Comparison of ENCODE assay signal across 8 cellular contexts in genomic region chr12:32755654-32756475, GRCh38. TPM values are rescaled to one million over a fixed set of nuclear protein-coding genes. Genes with fewer than 3 reads are reported as not detected.
DNase-seq lines count a peak whose midpoint lies in the region; ATAC-seq and TF ChIP-seq lines count a peak whose summit lies in the region.

Gene YARS2, minus strand, starts transcription at chr12:32755897. Its CDS starts 23 bp downstream, at chr12:32755874.

- H3K27me3 ChIP-seq in BLaER1 (no peaks in the 10 kb centered on the region), left lung (peaks cover 0 to 9% of the 10 kb centered on the region in 2 donors)

- H3K27ac Mint-ChIP-seq in activated CD4-positive, alpha-beta T cell treated with anti-CD3 and anti-CD28 coated beads, Interleukin-2, amount 10 ng/mL, durations not matched to agents 7 days and 5 days: peak within 1 kb of the TSS; percentile 88

- CTCF ChIA-PET in activated CD4-positive, alpha-beta T cell treated with anti-CD3 and anti-CD28 coated beads, Interleukin-2, amount 10 ng/mL, durations not matched to agents 7 days and 5 days (lab: Charles Lee): interaction anchor here (0.6 to 2.5 kb wide), 39 partner anchors 8 to 1267 kb away, joined by 3 to 20 read pairs (median 3); partner anchors contain the start of genes ALG10, BICD1 and DNM1L

- H3K9me3 Mint-ChIP-seq in activated CD4-positive, alpha-beta T cell treated with anti-CD3 and anti-CD28 coated beads, Interleukin-2, amount 10 ng/mL, durations not matched to agents 7 days and 5 days: no peaks in the 10 kb centered on the region

- H3K4me3 ChIP-seq in BLaER1 (peak within 1 kb of the TSS; percentile 97), left lung (peak within 1 kb of the TSS; percentile 76 to 85)

- TF ChIP-seq CTCF in left lung (IDR thresholded peaks at IDR 0.05): peak; percentile 64 to 75

- H3K4me2 ChIP-seq in BLaER1: peak within 1 kb of the TSS; percentile 90

- POLR2A ChIA-PET in activated CD4-positive, alpha-beta T cell treated with anti-CD3 and anti-CD28 coated beads, Interleukin-2, amount 10 ng/mL, durations not matched to agents 7 days and 5 days (lab: Charles Lee): interaction anchor here (0.6 kb wide), 1 partner anchor 1430 kb away, joined by 3 read pairs; the partner anchor contains the start of gene SINHCAF

- no peaks in the 10 kb centered on the region for H3K9me3 ChIP-seq in BLaER1
- H3K9me3 ChIP-seq in left lung: no peaks in the 10 kb centered on the region

- peak within 1 kb of the TSS; percentile 92 for H3K4me3 Mint-ChIP-seq in activated CD4-positive, alpha-beta T cell treated with anti-CD3 and anti-CD28 coated beads, Interleukin-2, amount 10 ng/mL, durations not matched to agents 7 days and 5 days

- ATAC-seq in HG03469 (IDR thresholded peaks at IDR 0.05; ENCODE audit: unreplicated experiment): peak; percentile 85
- ATAC-seq in left lung: peak; percentile 98

- H3K9ac ChIP-seq in BLaER1: peak within 1 kb of the TSS; percentile 96

- no peaks in the 10 kb centered on the region for H3K27me3 Mint-ChIP-seq in activated CD4-positive, alpha-beta T cell treated with anti-CD3 and anti-CD28 coated beads, Interleukin-2, amount 10 ng/mL, durations not matched to agents 7 days and 5 days

- peaks cover 22% of the 10 kb centered on the region for H3K4me1 ChIP-seq in BLaER1
- peaks cover 7 to 20% of the 10 kb centered on the region in 2 donors for H3K4me1 ChIP-seq in left lung

- H3K36me3 Mint-ChIP-seq in activated CD4-positive, alpha-beta T cell treated with anti-CD3 and anti-CD28 coated beads, Interleukin-2, amount 10 ng/mL, durations not matched to agents 7 days and 5 days (ENCODE audit: low read depth): peaks cover 10% of the 10 kb centered on the region

- intact Hi-C loops in left lung (cut with DNase I): no loop called here

- H3K4me1 Mint-ChIP-seq in activated CD4-positive, alpha-beta T cell treated with anti-CD3 and anti-CD28 coated beads, Interleukin-2, amount 10 ng/mL, durations not matched to agents 7 days and 5 days: peaks cover 21% of the 10 kb centered on the region

- peak; percentile 26 for DNase-seq in GM19240 (ENCODE audit: insufficient read length, low spot score)
- DNase-seq in NCI-H526 treated with DMSO at 0.1 percent for 48 hours (lab: John Stamatoyannopoulos, UW): peak; percentile 96
- DNase-seq in activated CD4-positive, alpha-beta T cell treated with anti-CD3 and anti-CD28 coated beads, Interleukin-2, amount 10 ng/mL, durations not matched to agents 7 days and 5 days: peak; percentile 92
- DNase-seq in dedifferentiated amniotic fluid mesenchymal stem cell (ENCODE audit: extremely low spot score): peak; percentile 99
- peak; percentile 92 to 97 for DNase-seq in left lung
- peak; percentile 85 for DNase-seq in stimulated activated CD4-positive, alpha-beta T cell treated with anti-CD3 and anti-CD28 coated beads, Interleukin-4, amount 100 ng/mL, for 1 hour

- peaks cover 9% of the 10 kb centered on the region; the same call in 1 of the 2 replicates for H4K20me1 ChIP-seq in BLaER1

- H3K36me3 ChIP-seq in BLaER1 (peaks cover 26% of the 10 kb centered on the region), left lung (peaks cover 3 to 24% of the 10 kb centered on the region in 2 donors)

- H3K27ac ChIP-seq in BLaER1: peak within 1 kb of the TSS; percentile 96
- peak within 1 kb of the TSS; percentile 92 to 93 for H3K27ac ChIP-seq in left lung

RNA-seq across cellular contexts. Expression of gene YARS2, which starts in this region (rescaled TPM):
- total RNA-seq in activated CD4-positive, alpha-beta T cell treated with anti-CD3 and anti-CD28 coated beads, Interleukin-2, amount 10 ng/mL, durations not matched to agents 7 days and 5 days: 10 to 100 TPM; 15.7 to 24.0 TPM
- 10 to 100 TPM; 13.3 to 18.8 TPM for total RNA-seq in left lung

Comparison
In these comparisons a context has a peak if more than half of its experiments do, and no peak if none do; other contexts are left out.
1. Peak in every context shown above with its lines: DNase-seq, ATAC-seq, H3K4me3 ChIP-seq and H3K27ac ChIP-seq.
2. DNase-seq: peak in every context shown above with its lines; median percentile 99 in dedifferentiated amniotic fluid mesenchymal stem cell; 96 in NCI-H526 treated with DMSO at 0.1 percent for 48 hours; 94 in left lung; 92 in activated CD4-positive, alpha-beta T cell treated with anti-CD3 and anti-CD28 coated beads, Interleukin-2, amount 10 ng/mL, durations not matched to agents 7 days and 5 days; 85 in stimulated activated CD4-positive, alpha-beta T cell treated with anti-CD3 and anti-CD28 coated beads, Interleukin-4, amount 100 ng/mL, for 1 hour; 26 in GM19240.